1 cellular context compared by ENCODE assay signal in the genomic region with DNA sequence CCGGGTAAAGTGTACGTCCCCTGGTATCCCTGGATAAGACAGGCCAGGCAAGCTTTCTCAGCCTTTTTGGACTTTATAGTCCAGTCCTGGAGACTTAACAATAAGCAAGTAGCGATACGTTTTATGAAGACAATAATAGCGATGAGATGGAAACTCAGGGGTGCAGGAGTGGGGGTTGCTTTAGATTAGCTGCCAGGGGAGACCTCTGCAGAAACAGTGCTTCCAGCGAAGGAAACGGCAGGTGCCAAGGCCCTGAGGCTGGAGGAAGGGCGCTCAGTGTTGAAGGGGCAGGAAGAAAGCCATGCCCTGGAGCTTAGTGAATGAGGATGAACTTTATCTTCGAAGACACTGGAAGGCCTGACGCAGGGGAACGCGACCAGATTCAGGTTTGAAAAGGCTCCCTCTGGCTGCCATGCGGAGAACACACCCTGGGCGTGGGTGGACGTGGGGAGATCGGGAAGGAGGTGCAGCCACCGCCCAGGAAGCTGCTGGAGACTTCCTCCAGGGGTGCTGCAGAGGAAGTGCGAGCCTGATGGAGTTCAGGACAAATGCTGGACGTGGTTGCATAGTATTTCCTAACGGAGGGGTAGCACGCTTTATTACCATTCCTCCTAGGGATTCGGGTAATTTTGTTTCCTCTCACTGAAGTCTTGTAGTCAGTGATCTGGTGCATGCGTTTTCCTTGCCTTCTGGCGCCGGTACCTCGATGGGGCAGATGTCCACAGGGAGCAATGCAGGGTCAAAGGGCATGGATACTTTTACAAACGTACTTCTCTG.
A peak's percentile ranks its signal among the peaks of the same experiment; 100 is the strongest.
TF ChIP-seq lines count a peak whose summit lies in the region.

No MANE protein-coding gene starts in this region.

TF ChIP-seq in HepG2, 621 proteins besides CTCF, POLR2A, EP300 and RAD21 (continued from another document and continues in another):
- TF ChIP-seq, protein P1, sequence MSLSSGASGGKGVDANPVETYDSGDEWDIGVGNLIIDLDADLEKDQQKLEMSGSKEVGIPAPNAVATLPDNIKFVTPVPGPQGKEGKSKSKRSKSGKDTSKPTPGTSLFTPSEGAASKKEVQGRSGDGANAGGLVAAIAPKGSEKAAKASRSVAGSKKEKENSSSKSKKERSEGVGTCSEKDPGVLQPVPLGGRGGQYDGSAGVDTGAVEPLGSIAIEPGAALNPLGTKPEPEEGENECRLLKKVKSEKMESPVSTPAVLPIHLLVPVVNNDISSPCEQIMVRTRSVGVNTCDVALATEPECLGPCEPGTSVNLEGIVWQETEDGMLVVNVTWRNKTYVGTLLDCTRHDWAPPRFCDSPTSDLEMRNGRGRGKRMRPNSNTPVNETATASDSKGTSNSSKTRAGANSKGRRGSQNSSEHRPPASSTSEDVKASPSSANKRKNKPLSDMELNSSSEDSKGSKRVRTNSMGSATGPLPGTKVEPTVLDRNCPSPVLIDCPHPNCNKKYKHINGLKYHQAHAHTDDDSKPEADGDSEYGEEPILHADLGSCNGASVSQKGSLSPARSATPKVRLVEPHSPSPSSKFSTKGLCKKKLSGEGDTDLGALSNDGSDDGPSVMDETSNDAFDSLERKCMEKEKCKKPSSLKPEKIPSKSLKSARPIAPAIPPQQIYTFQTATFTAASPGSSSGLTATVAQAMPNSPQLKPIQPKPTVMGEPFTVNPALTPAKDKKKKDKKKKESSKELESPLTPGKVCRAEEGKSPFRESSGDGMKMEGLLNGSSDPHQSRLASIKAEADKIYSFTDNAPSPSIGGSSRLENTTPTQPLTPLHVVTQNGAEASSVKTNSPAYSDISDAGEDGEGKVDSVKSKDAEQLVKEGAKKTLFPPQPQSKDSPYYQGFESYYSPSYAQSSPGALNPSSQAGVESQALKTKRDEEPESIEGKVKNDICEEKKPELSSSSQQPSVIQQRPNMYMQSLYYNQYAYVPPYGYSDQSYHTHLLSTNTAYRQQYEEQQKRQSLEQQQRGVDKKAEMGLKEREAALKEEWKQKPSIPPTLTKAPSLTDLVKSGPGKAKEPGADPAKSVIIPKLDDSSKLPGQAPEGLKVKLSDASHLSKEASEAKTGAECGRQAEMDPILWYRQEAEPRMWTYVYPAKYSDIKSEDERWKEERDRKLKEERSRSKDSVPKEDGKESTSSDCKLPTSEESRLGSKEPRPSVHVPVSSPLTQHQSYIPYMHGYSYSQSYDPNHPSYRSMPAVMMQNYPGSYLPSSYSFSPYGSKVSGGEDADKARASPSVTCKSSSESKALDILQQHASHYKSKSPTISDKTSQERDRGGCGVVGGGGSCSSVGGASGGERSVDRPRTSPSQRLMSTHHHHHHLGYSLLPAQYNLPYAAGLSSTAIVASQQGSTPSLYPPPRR (CRISPR knock-in tag; IDR thresholded peaks at IDR 0.05; ENCODE audit: borderline replicate concordance), result peak; percentile 57; the same call in 1 of the 2 replicates
- TF ChIP-seq ZNF205 (CRISPR knock-in tag; IDR thresholded peaks at IDR 0.05) (peak; percentile 78), SRF (IDR thresholded peaks at IDR 0.05; ENCODE audit: low read depth, low read length) (no peak), ZNF879 (CRISPR knock-in tag; IDR thresholded peaks at IDR 0.05) (no peak), POLR2AphosphoS5 (IDR thresholded peaks at IDR 0.05; ENCODE audit: low read depth, low read length) (peak; percentile 67; the same call in 1 of the 2 replicates), TGIF2 (CRISPR knock-in tag; IDR thresholded peaks at IDR 0.05) (peak; percentile 62; the same call in 1 of the 2 replicates), SMARCC2 (IDR thresholded peaks at IDR 0.05) (no peak), KLF12 (CRISPR knock-in tag; IDR thresholded peaks at IDR 0.05; ENCODE audit: borderline replicate concordance) (peak; percentile 74; the same call in 1 of the 2 replicates), ZKSCAN8 (CRISPR knock-in tag; IDR thresholded peaks at IDR 0.05; ENCODE audit: borderline replicate concordance) (no peak), ZFP36L2 (CRISPR knock-in tag; IDR thresholded peaks at IDR 0.05) (no peak), HDAC2 (CRISPR knock-in tag; IDR thresholded peaks at IDR 0.05) (peak; percentile 81), MTA1 (CRISPR knock-in tag; IDR thresholded peaks at IDR 0.05; ENCODE audit: borderline replicate concordance) (peak; percentile 74; the same call in 1 of the 2 replicates), PPARG (CRISPR knock-in tag; conservative IDR thresholded peaks at IDR 0.05) (0 out of 2 replicates have a peak, but pooled peaks have one; percentile 34), ZNF367 (CRISPR knock-in tag; IDR thresholded peaks at IDR 0.05; ENCODE audit: borderline replicate concordance) (no peak), ZNF317 (CRISPR knock-in tag; IDR thresholded peaks at IDR 0.05) (peak; percentile 68; the same call in 1 of the 2 replicates), ZNF333 (CRISPR knock-in tag; IDR thresholded peaks at IDR 0.05; ENCODE audit: borderline replicate concordance) (no peak; the same call in 1 of the 2 replicates), YEATS4 (CRISPR knock-in tag; IDR thresholded peaks at IDR 0.05; ENCODE audit: borderline replicate concordance) (no peak; the same call in 1 of the 2 replicates), ZFP1 (CRISPR knock-in tag; IDR thresholded peaks at IDR 0.05) (no peak), ZFP37 (CRISPR knock-in tag; IDR thresholded peaks at IDR 0.05; ENCODE audit: borderline replicate concordance) (no peak), ZNF143 (CRISPR knock-in tag; IDR thresholded peaks at IDR 0.05) (no peak), AHR (CRISPR knock-in tag; IDR thresholded peaks at IDR 0.05) (no peak), ZSCAN20 (CRISPR knock-in tag; IDR thresholded peaks at IDR 0.05; ENCODE audit: borderline replicate concordance) (no peak), SUZ12 (IDR thresholded peaks at IDR 0.05; ENCODE audit: low read depth, low read length) (no peak)
- TF ChIP-seq, protein P2, sequence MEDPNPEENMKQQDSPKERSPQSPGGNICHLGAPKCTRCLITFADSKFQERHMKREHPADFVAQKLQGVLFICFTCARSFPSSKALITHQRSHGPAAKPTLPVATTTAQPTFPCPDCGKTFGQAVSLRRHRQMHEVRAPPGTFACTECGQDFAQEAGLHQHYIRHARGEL (CRISPR knock-in tag; IDR thresholded peaks at IDR 0.05), result no peak
- TF ChIP-seq, protein P3, sequence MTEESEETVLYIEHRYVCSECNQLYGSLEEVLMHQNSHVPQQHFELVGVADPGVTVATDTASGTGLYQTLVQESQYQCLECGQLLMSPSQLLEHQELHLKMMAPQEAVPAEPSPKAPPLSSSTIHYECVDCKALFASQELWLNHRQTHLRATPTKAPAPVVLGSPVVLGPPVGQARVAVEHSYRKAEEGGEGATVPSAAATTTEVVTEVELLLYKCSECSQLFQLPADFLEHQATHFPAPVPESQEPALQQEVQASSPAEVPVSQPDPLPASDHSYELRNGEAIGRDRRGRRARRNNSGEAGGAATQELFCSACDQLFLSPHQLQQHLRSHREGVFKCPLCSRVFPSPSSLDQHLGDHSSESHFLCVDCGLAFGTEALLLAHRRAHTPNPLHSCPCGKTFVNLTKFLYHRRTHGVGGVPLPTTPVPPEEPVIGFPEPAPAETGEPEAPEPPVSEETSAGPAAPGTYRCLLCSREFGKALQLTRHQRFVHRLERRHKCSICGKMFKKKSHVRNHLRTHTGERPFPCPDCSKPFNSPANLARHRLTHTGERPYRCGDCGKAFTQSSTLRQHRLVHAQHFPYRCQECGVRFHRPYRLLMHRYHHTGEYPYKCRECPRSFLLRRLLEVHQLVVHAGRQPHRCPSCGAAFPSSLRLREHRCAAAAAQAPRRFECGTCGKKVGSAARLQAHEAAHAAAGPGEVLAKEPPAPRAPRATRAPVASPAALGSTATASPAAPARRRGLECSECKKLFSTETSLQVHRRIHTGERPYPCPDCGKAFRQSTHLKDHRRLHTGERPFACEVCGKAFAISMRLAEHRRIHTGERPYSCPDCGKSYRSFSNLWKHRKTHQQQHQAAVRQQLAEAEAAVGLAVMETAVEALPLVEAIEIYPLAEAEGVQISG (CRISPR knock-in tag; IDR thresholded peaks at IDR 0.05), result peak; percentile 74
- TF ChIP-seq, protein P4, sequence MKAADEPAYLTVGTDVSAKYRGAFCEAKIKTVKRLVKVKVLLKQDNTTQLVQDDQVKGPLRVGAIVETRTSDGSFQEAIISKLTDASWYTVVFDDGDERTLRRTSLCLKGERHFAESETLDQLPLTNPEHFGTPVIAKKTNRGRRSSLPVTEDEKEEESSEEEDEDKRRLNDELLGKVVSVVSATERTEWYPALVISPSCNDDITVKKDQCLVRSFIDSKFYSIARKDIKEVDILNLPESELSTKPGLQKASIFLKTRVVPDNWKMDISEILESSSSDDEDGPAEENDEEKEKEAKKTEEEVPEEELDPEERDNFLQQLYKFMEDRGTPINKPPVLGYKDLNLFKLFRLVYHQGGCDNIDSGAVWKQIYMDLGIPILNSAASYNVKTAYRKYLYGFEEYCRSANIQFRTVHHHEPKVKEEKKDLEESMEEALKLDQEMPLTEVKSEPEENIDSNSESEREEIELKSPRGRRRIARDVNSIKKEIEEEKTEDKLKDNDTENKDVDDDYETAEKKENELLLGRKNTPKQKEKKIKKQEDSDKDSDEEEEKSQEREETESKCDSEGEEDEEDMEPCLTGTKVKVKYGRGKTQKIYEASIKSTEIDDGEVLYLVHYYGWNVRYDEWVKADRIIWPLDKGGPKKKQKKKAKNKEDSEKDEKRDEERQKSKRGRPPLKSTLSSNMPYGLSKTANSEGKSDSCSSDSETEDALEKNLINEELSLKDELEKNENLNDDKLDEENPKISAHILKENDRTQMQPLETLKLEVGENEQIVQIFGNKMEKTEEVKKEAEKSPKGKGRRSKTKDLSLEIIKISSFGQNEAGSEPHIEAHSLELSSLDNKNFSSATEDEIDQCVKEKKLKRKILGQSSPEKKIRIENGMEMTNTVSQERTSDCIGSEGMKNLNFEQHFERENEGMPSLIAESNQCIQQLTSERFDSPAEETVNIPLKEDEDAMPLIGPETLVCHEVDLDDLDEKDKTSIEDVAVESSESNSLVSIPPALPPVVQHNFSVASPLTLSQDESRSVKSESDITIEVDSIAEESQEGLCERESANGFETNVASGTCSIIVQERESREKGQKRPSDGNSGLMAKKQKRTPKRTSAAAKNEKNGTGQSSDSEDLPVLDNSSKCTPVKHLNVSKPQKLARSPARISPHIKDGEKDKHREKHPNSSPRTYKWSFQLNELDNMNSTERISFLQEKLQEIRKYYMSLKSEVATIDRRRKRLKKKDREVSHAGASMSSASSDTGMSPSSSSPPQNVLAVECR (CRISPR knock-in tag; IDR thresholded peaks at IDR 0.05; ENCODE audit: borderline replicate concordance), result peak; percentile 41
- TF ChIP-seq, protein P5, sequence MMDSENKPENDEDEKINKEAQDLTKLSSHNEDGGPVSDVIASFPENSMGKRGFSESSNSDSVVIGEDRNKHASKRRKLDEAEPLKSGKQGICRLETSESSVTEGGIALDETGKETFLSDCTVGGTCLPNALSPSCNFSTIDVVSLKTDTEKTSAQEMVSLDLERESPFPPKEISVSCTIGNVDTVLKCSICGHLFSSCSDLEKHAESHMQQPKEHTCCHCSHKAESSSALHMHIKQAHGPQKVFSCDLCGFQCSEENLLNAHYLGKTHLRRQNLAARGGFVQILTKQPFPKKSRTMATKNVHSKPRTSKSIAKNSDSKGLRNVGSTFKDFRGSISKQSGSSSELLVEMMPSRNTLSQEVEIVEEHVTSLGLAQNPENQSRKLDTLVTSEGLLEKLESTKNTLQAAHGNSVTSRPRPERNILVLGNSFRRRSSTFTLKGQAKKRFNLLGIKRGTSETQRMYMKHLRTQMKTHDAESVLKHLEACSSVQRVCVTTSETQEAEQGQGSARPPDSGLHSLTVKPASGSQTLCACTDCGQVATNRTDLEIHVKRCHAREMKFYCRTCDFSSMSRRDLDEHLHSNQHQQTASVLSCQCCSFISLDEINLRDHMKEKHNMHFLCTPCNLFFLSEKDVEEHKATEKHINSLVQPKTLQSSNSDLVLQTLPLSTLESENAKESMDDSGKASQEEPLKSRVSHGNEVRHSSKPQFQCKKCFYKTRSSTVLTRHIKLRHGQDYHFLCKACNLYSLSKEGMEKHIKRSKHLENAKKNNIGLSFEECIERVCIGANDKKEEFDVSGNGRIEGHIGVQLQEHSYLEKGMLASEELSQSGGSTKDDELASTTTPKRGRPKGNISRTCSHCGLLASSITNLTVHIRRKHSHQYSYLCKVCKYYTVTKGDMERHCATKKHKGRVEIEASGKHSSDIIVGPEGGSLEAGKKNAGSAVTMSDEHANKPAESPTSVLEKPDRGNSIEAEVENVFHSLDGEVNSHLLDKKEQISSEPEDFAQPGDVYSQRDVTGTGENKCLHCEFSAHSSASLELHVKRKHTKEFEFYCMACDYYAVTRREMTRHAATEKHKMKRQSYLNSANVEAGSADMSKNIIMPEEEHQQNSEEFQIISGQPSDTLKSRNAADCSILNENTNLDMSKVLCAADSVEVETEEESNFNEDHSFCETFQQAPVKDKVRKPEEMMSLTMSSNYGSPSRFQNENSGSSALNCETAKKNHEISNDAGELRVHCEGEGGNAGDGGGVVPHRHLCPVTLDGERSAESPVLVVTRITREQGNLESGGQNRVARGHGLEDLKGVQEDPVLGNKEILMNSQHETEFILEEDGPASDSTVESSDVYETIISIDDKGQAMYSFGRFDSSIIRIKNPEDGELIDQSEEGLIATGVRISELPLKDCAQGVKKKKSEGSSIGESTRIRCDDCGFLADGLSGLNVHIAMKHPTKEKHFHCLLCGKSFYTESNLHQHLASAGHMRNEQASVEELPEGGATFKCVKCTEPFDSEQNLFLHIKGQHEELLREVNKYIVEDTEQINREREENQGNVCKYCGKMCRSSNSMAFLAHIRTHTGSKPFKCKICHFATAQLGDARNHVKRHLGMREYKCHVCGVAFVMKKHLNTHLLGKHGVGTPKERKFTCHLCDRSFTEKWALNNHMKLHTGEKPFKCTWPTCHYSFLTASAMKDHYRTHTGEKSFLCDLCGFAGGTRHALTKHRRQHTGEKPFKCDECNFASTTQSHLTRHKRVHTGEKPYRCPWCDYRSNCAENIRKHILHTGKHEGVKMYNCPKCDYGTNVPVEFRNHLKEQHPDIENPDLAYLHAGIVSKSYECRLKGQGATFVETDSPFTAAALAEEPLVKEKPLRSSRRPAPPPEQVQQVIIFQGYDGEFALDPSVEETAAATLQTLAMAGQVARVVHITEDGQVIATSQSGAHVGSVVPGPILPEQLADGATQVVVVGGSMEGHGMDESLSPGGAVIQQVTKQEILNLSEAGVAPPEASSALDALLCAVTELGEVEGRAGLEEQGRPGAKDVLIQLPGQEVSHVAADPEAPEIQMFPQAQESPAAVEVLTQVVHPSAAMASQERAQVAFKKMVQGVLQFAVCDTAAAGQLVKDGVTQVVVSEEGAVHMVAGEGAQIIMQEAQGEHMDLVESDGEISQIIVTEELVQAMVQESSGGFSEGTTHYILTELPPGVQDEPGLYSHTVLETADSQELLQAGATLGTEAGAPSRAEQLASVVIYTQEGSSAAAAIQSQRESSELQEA (CRISPR knock-in tag; IDR thresholded peaks at IDR 0.05; ENCODE audit: not compliant biosample characterization), result no peak
- TF ChIP-seq, protein P6, sequence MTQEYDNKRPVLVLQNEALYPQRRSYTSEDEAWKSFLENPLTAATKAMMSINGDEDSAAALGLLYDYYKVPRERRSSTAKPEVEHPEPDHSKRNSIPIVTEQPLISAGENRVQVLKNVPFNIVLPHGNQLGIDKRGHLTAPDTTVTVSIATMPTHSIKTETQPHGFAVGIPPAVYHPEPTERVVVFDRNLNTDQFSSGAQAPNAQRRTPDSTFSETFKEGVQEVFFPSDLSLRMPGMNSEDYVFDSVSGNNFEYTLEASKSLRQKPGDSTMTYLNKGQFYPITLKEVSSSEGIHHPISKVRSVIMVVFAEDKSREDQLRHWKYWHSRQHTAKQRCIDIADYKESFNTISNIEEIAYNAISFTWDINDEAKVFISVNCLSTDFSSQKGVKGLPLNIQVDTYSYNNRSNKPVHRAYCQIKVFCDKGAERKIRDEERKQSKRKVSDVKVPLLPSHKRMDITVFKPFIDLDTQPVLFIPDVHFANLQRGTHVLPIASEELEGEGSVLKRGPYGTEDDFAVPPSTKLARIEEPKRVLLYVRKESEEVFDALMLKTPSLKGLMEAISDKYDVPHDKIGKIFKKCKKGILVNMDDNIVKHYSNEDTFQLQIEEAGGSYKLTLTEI (CRISPR knock-in tag; conservative IDR thresholded peaks at IDR 0.05), result no peak
